28 cellular contexts compared by ENCODE assay signal in genomic region chr7:99446096-99446495, GRCh38.
"Had no signal": no experiment of that assay in that cellular context is flagged by ENCODE, and none has a peak within 500 bp of the region (broad histone marks: within the 10 kb centered on the region; RNA-seq: fewer than 3 reads in every experiment).

No MANE protein-coding gene starts in this region.

- DNase-seq: activated CD4-positive, alpha-beta memory T cell treated with anti-CD3 and anti-CD28 coated beads, Interleukin-2, amount 10 ng/mL, durations not matched to agents 7 days and 5 days; activated CD4-positive, alpha-beta T cell treated with anti-CD3 and anti-CD28 coated beads for 1 hour; activated CD4-positive, alpha-beta T cell treated with anti-CD3 and anti-CD28 coated beads, Interleukin-2, amount 10 ng/mL, durations not matched to agents 7 days and 5 days; activated gamma-delta T cell; activated naive CD4-positive, alpha-beta T cell treated with anti-CD3 and anti-CD28 coated beads for 36 hours; activated T-cell treated with anti-CD3 and anti-CD28 coated beads for 4 hours; activated T-cell treated with anti-CD3 and anti-CD28 coated beads, Interleukin-2, amount 50 U/mL, for 48 hours; amygdala; KBM-7; NCI-H1092; NCI-H1417; NCI-H2029; NCI-H2107; NCI-H2171 treated with DMSO at 0.1 percent for 48 hours; NCI-H226; NCI-H510A; NCI-H526 treated with DMSO at 0.1 percent for 48 hours; NCI-H82; Right ventricle myocardium superior; SJCRH30; T-helper 9 cell had no signal

- H3K4me3 Mint-ChIP-seq: activated CD4-positive, alpha-beta memory T cell treated with anti-CD3 and anti-CD28 coated beads, Interleukin-2, amount 10 ng/mL, durations not matched to agents 7 days and 5 days; activated CD4-positive, alpha-beta T cell treated with anti-CD3 and anti-CD28 coated beads, Interleukin-2, amount 10 ng/mL, durations not matched to agents 7 days and 5 days; activated naive CD4-positive, alpha-beta T cell treated with anti-CD3 and anti-CD28 coated beads for 36 hours; activated naive CD8-positive, alpha-beta T cell; activated T-helper 17 cell treated with anti-CD3 and anti-CD28 coated beads, Interleukin-2, amount 50 U/mL, for 72 hours; brain; central memory CD8-positive, alpha-beta T cell; WTC11 had no signal

- ATAC-seq: activated T-helper 17 cell treated with anti-CD3 and anti-CD28 coated beads, Interleukin-2, amount 50 U/mL, for 72 hours; Panc1; SK-N-SH treated with all-trans-retinoic acid at 6 μM for 48 hours; WTC11 had no signal

- H3K4me3 ChIP-seq: SJCRH30 had no signal

- H3K27ac Mint-ChIP-seq: activated CD4-positive, alpha-beta memory T cell treated with anti-CD3 and anti-CD28 coated beads, Interleukin-2, amount 10 ng/mL, durations not matched to agents 7 days and 5 days; activated CD4-positive, alpha-beta T cell treated with anti-CD3 and anti-CD28 coated beads, Interleukin-2, amount 10 ng/mL, durations not matched to agents 7 days and 5 days; activated naive CD4-positive, alpha-beta T cell treated with anti-CD3 and anti-CD28 coated beads for 36 hours; activated naive CD8-positive, alpha-beta T cell; activated T-helper 17 cell treated with anti-CD3 and anti-CD28 coated beads, Interleukin-2, amount 50 U/mL, for 72 hours; brain; WTC11 had no signal

- H3K9me3 Mint-ChIP-seq: activated CD4-positive, alpha-beta memory T cell treated with anti-CD3 and anti-CD28 coated beads, Interleukin-2, amount 10 ng/mL, durations not matched to agents 7 days and 5 days; activated CD4-positive, alpha-beta T cell treated with anti-CD3 and anti-CD28 coated beads, Interleukin-2, amount 10 ng/mL, durations not matched to agents 7 days and 5 days; activated naive CD4-positive, alpha-beta T cell treated with anti-CD3 and anti-CD28 coated beads for 36 hours; activated T-helper 17 cell treated with anti-CD3 and anti-CD28 coated beads, Interleukin-2, amount 50 U/mL, for 72 hours; brain; central memory CD8-positive, alpha-beta T cell; WTC11 had no signal

- H3K27me3 ChIP-seq: SJCRH30 had no signal

- H3K9me3 ChIP-seq: SJCRH30 had no signal

- H3K27me3 Mint-ChIP-seq: activated CD4-positive, alpha-beta memory T cell treated with anti-CD3 and anti-CD28 coated beads, Interleukin-2, amount 10 ng/mL, durations not matched to agents 7 days and 5 days; activated CD4-positive, alpha-beta T cell treated with anti-CD3 and anti-CD28 coated beads, Interleukin-2, amount 10 ng/mL, durations not matched to agents 7 days and 5 days; activated naive CD8-positive, alpha-beta T cell; activated T-helper 17 cell treated with anti-CD3 and anti-CD28 coated beads, Interleukin-2, amount 50 U/mL, for 72 hours; brain; central memory CD8-positive, alpha-beta T cell had no signal

- H3K4me1 Mint-ChIP-seq: activated T-helper 17 cell treated with anti-CD3 and anti-CD28 coated beads, Interleukin-2, amount 50 U/mL, for 72 hours had no signal

- H3K27ac ChIP-seq: SJCRH30 had no signal

- H3K4me1 ChIP-seq: SJCRH30 had no signal
